In genomic region chr14:76929927-76930326, GRCh38 we compare ENCODE assay signal across 1 cellular context.
TF ChIP-seq lines count a peak whose summit lies in the region.

No MANE protein-coding gene starts in this region.

TF ChIP-seq in HepG2, 621 proteins besides CTCF, POLR2A, EP300 and RAD21 (continued from another document):
- TF ChIP-seq ZNF318 (CRISPR knock-in tag; IDR thresholded peaks at IDR 0.05) (no peak), HOXA7 (CRISPR knock-in tag; IDR thresholded peaks at IDR 0.05) (no peak)
TF ChIP-seq in HepG2: peak in this region for 0.
